Comparison of ENCODE assay signal across 1 cellular context in the genomic region with DNA sequence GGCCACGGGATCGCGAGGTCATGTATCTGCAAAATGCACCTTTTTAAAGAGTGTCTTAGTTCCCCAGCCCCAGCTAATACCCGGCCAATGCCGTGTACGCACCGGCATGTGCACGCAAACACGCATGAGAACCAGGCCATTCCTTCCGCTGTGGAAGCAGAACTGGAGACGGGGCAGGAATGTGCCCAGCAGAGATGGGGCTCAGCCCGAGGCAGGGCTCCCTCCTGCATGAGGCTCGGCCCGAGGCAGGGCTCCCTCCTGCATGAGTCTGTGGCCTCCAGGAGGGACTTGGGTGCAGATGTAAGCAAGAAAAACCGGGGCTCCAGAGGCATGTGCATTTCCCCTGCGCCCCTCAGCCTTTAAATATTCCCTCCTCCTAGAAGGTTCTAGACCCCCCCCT.
TF ChIP-seq lines count a peak whose summit lies in the region.

No MANE protein-coding gene starts in this region.

TF ChIP-seq in HCT116, 20 proteins besides CTCF, POLR2A, EP300 and RAD21 (continued from another document):
- TF ChIP-seq, protein P1, sequence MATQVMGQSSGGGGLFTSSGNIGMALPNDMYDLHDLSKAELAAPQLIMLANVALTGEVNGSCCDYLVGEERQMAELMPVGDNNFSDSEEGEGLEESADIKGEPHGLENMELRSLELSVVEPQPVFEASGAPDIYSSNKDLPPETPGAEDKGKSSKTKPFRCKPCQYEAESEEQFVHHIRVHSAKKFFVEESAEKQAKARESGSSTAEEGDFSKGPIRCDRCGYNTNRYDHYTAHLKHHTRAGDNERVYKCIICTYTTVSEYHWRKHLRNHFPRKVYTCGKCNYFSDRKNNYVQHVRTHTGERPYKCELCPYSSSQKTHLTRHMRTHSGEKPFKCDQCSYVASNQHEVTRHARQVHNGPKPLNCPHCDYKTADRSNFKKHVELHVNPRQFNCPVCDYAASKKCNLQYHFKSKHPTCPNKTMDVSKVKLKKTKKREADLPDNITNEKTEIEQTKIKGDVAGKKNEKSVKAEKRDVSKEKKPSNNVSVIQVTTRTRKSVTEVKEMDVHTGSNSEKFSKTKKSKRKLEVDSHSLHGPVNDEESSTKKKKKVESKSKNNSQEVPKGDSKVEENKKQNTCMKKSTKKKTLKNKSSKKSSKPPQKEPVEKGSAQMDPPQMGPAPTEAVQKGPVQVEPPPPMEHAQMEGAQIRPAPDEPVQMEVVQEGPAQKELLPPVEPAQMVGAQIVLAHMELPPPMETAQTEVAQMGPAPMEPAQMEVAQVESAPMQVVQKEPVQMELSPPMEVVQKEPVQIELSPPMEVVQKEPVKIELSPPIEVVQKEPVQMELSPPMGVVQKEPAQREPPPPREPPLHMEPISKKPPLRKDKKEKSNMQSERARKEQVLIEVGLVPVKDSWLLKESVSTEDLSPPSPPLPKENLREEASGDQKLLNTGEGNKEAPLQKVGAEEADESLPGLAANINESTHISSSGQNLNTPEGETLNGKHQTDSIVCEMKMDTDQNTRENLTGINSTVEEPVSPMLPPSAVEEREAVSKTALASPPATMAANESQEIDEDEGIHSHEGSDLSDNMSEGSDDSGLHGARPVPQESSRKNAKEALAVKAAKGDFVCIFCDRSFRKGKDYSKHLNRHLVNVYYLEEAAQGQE (IDR thresholded peaks at IDR 0.05; ENCODE audit: low read depth), result no peak
- TF ChIP-seq FOSL1 (IDR thresholded peaks at IDR 0.05; ENCODE audit: low read depth) (no peak), CEBPB (IDR thresholded peaks at IDR 0.05; ENCODE audit: low read depth) (no peak), YY1 (IDR thresholded peaks at IDR 0.05; ENCODE audit: extremely low read depth, insufficient replicate concordance, low read depth, low read length) (no peak), MAX (IDR thresholded peaks at IDR 0.05) (no peak), ELF1 (IDR thresholded peaks at IDR 0.05; ENCODE audit: borderline replicate concordance, low read depth) (no peak), EZH2phosphoT487 (IDR thresholded peaks at IDR 0.05; ENCODE audit: borderline replicate concordance) (no peak), SIN3A (IDR thresholded peaks at IDR 0.05; ENCODE audit: low read depth) (no peak), SRF (IDR thresholded peaks at IDR 0.05; ENCODE audit: low read depth) (no peak), ZFX (IDR thresholded peaks at IDR 0.05) (no peak)
- TF ChIP-seq, protein P2, sequence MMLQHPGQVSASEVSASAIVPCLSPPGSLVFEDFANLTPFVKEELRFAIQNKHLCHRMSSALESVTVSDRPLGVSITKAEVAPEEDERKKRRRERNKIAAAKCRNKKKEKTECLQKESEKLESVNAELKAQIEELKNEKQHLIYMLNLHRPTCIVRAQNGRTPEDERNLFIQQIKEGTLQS (IDR thresholded peaks at IDR 0.05), result no peak
